In the genomic region with DNA sequence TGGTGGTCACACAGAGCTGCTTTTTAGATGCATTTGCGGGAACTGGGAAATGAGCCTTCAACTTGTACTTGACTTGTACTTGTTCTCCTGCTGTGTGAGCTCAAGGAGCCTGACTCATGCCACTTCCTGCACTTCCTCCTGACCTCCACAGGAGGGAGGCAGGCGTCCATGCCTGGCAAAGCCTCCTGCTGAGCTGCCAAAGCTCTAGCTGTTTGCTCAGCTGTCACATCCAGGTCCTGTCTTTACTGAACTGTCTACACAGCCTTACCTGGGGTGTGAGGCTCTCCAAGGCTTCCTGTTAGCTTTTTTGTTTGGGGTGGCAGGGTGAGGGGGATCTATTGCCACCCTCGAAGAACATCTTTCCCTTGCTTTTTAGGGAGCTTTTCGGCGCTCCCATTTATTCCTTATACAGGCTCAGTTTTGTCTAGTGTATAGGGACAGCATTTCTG, we compare ENCODE assay signal across 8 cellular contexts. TPM values are rescaled to one million over a fixed set of nuclear protein-coding genes. Genes with fewer than 3 reads are reported as not detected.
DNase-seq lines count a peak whose midpoint lies in the region; ATAC-seq and TF ChIP-seq lines count a peak whose summit lies in the region.

No MANE protein-coding gene starts in this region.

- peaks cover 11% of the 10 kb centered on the region for H3K4me1 Mint-ChIP-seq in activated naive CD8-positive, alpha-beta T cell treated with anti-CD3 and anti-CD28 coated beads, Interleukin-2, amount 10 ng/mL, durations not matched to agents 7 days and 5 days
- H3K4me1 Mint-ChIP-seq in glutamatergic neuron (ENCODE audit: low read depth, unreplicated experiment) = peaks cover 9% of the 10 kb centered on the region

- peaks cover 8% of the 10 kb centered on the region for H3K36me3 ChIP-seq in H7 (replicated peaks; ENCODE audit: control insufficient read depth, insufficient read depth, low read length)
- peaks cover 21% of the 10 kb centered on the region for H3K36me3 ChIP-seq in SJSA1

- no peaks in the 10 kb centered on the region for H3K9me3 Mint-ChIP-seq in activated naive CD8-positive, alpha-beta T cell treated with anti-CD3 and anti-CD28 coated beads, Interleukin-2, amount 10 ng/mL, durations not matched to agents 7 days and 5 days
- H3K9me3 Mint-ChIP-seq in glutamatergic neuron (ENCODE audit: unreplicated experiment) = peaks cover 3% of the 10 kb centered on the region

- POLR2A ChIA-PET in activated naive CD8-positive, alpha-beta T cell treated with anti-CD3 and anti-CD28 coated beads, Interleukin-2, amount 10 ng/mL, durations not matched to agents 7 days and 5 days (lab: Charles Lee) = interaction anchor here (0.5 to 1.3 kb wide), 4 partner anchors 9 to 197 kb away, joined by 3 to 8 read pairs (median 4); no protein-coding TSS in a partner anchor

- H3K4me3 Mint-ChIP-seq in activated naive CD8-positive, alpha-beta T cell treated with anti-CD3 and anti-CD28 coated beads, Interleukin-2, amount 10 ng/mL, durations not matched to agents 7 days and 5 days = no peak overlapping the region
- H3K4me3 Mint-ChIP-seq in glutamatergic neuron (ENCODE audit: unreplicated experiment) = no peak overlapping the region

- TF ChIP-seq CTCF in glutamatergic neuron (IDR thresholded peaks at IDR 0.05; ENCODE audit: partially characterized antibody, unreplicated experiment) = peak; percentile 86

- no peaks in the 10 kb centered on the region for H3K4me1 ChIP-seq in SJSA1 (replicated peaks)

- H3K27me3 ChIP-seq in H7 (ENCODE audit: control insufficient read depth, insufficient read depth, low read length) (no peaks in the 10 kb centered on the region; the same call in 1 of the 2 replicates), SJSA1 (replicated peaks) (no peaks in the 10 kb centered on the region)

- no peak overlapping the region for H3K27ac Mint-ChIP-seq in activated naive CD8-positive, alpha-beta T cell treated with anti-CD3 and anti-CD28 coated beads, Interleukin-2, amount 10 ng/mL, durations not matched to agents 7 days and 5 days
- H3K27ac Mint-ChIP-seq in glutamatergic neuron (ENCODE audit: unreplicated experiment) = peak overlapping the region; percentile 25

- peaks cover 14% of the 10 kb centered on the region for H3K36me3 Mint-ChIP-seq in activated naive CD8-positive, alpha-beta T cell treated with anti-CD3 and anti-CD28 coated beads, Interleukin-2, amount 10 ng/mL, durations not matched to agents 7 days and 5 days
- no peaks in the 10 kb centered on the region for H3K36me3 Mint-ChIP-seq in glutamatergic neuron (ENCODE audit: unreplicated experiment)

- H3K9me3 ChIP-seq in SJSA1 (replicated peaks) = no peaks in the 10 kb centered on the region

- H3K4me3 ChIP-seq in H7 (ENCODE audit: insufficient read depth, low read depth, low read length) (no peak overlapping the region), SJSA1 (no peak overlapping the region)

- no peak overlapping the region for H3K27ac ChIP-seq in SJSA1

- DNase-seq in DMS79 treated with DMSO at 0.1 percent for 48 hours (lab: John Stamatoyannopoulos, UW) (peak; percentile 87), H7 (peak; percentile 90), NCI-H1105 (lab: John Stamatoyannopoulos, UW) (peak; percentile 94), SJSA1 (ENCODE audit: low read depth in 1 of 2, low spot score in 2 of 2) (peak; percentile 58 to 76), glutamatergic neuron (peak; percentile 80), posterior vena cava (ENCODE audit: low spot score) (peak; percentile 93)
- DNase-seq in activated naive CD8-positive, alpha-beta T cell treated with anti-CD3 and anti-CD28 coated beads, Interleukin-2, amount 10 ng/mL, durations not matched to agents 7 days and 5 days = peak; percentile 63

- H3K27me3 Mint-ChIP-seq in activated naive CD8-positive, alpha-beta T cell treated with anti-CD3 and anti-CD28 coated beads, Interleukin-2, amount 10 ng/mL, durations not matched to agents 7 days and 5 days = peaks cover 10% of the 10 kb centered on the region
- H3K27me3 Mint-ChIP-seq in glutamatergic neuron (ENCODE audit: unreplicated experiment) = peaks cover 2% of the 10 kb centered on the region

- peak; percentile 96 for ATAC-seq in activated naive CD8-positive, alpha-beta T cell treated with anti-CD3 and anti-CD28 coated beads, Interleukin-2, amount 10 ng/mL, durations not matched to agents 7 days and 5 days (ENCODE audit: low read depth)
- ATAC-seq in GM21526 (IDR thresholded peaks at IDR 0.05; ENCODE audit: low FRiP score, unreplicated experiment) = no peak

- intact Hi-C loops in posterior vena cava (cut with DNase I) = loop anchor here (5.0 to 10.0 kb wide), 3 partner anchors 141 to 171 kb away; no protein-coding TSS in a partner anchor

RNA-seq across cellular contexts. Expression of a gene that starts 6.4 kb away (rescaled TPM):
- 0.80 and 1.3 TPM in 2 replicates for total RNA-seq in H7 (2014; rRNA removed; shearing (Covaris generic))
- not detected in 2 replicates for total RNA-seq in SJSA1 (2014; rRNA removed; shearing (Covaris generic))
- total RNA-seq in activated naive CD8-positive, alpha-beta T cell treated with anti-CD3 and anti-CD28 coated beads, Interleukin-2, amount 10 ng/mL, durations not matched to agents 7 days and 5 days = not detected
- total RNA-seq in glutamatergic neuron (ENCODE audit: unreplicated experiment) (1.6 TPM), posterior vena cava (1 to 10 TPM in 1 of 2 donors, under 1 TPM in 1; 0.71 to 1.1 TPM)

RNA-seq across cellular contexts. Expression of a gene that starts 8.3 kb away (rescaled TPM):
- 4.5 and 10.5 TPM in 2 replicates for total RNA-seq in H7 (2014; rRNA removed; shearing (Covaris generic))
- total RNA-seq in SJSA1 (2014; rRNA removed; shearing (Covaris generic)) = 0.26 TPM in 1 of 2 replicates, not detected in the other
- total RNA-seq in activated naive CD8-positive, alpha-beta T cell treated with anti-CD3 and anti-CD28 coated beads, Interleukin-2, amount 10 ng/mL, durations not matched to agents 7 days and 5 days = not detected
- total RNA-seq in glutamatergic neuron (ENCODE audit: unreplicated experiment) = 47.1 TPM
- 10 to 100 TPM; 18.6 to 32.6 TPM for total RNA-seq in posterior vena cava

RNA-seq across cellular contexts. Expression of a gene that starts 10.1 kb away (rescaled TPM):
- total RNA-seq in H7 (2014; rRNA removed; shearing (Covaris generic)) = 92.8 and 100 TPM in 2 replicates
- 101 and 103 TPM in 2 replicates for total RNA-seq in SJSA1 (2014; rRNA removed; shearing (Covaris generic))
- 10 to 100 TPM; 86.5 to 88.2 TPM for total RNA-seq in activated naive CD8-positive, alpha-beta T cell treated with anti-CD3 and anti-CD28 coated beads, Interleukin-2, amount 10 ng/mL, durations not matched to agents 7 days and 5 days
- total RNA-seq in glutamatergic neuron (ENCODE audit: unreplicated experiment) = 48.1 TPM
- 10 to 100 TPM; 39.1 to 42.7 TPM for total RNA-seq in posterior vena cava

RNA-seq across cellular contexts. Expression of a gene that starts 10.2 kb away (rescaled TPM):
- total RNA-seq in H7 (2014; rRNA removed; shearing (Covaris generic)) = 17.1 and 22.3 TPM in 2 replicates
- total RNA-seq in SJSA1 (2014; rRNA removed; shearing (Covaris generic)) = 8.8 and 11.6 TPM in 2 replicates
- total RNA-seq in activated naive CD8-positive, alpha-beta T cell treated with anti-CD3 and anti-CD28 coated beads, Interleukin-2, amount 10 ng/mL, durations not matched to agents 7 days and 5 days = 1 to 10 TPM; 5.7 to 6.8 TPM
- total RNA-seq in glutamatergic neuron (ENCODE audit: unreplicated experiment) (17.8 TPM), posterior vena cava (1 to 10 TPM; 3.7 to 4.0 TPM)

RNA-seq across cellular contexts. Expression of a gene that starts 34.2 kb away (rescaled TPM):
- total RNA-seq in H7 (2014; rRNA removed; shearing (Covaris generic)) = 36.9 and 41.1 TPM in 2 replicates
- 13.9 and 14.4 TPM in 2 replicates for total RNA-seq in SJSA1 (2014; rRNA removed; shearing (Covaris generic))
- total RNA-seq in activated naive CD8-positive, alpha-beta T cell treated with anti-CD3 and anti-CD28 coated beads, Interleukin-2, amount 10 ng/mL, durations not matched to agents 7 days and 5 days = 1 to 10 TPM; 5.5 to 6.1 TPM
- total RNA-seq in glutamatergic neuron (ENCODE audit: unreplicated experiment) (51.4 TPM), posterior vena cava (10 to 100 TPM; 30.4 to 37.4 TPM)
